Comparison of ENCODE assay signal across 8 cellular contexts in the genomic region with DNA sequence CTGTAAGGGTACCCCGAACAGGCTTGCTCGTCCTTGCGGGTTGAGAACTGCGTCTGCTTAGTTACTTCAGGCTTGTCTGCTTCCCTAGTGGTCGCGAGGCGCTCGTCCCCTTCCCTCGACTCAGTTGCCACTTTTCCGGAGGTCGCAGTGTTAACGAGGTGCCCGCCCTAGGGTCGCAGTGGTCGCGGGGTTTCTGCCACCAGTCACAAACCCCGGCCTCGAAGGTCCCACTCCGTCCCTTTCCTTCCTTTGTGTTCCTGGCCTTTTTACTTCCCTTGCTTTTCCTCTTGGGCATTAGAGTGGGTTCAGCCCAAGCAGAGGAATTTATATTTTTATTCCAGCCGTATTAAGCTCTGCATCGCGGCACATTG. TPM values are rescaled to one million over a fixed set of nuclear protein-coding genes. Genes with fewer than 3 reads are reported as not detected.
DNase-seq lines count a peak whose midpoint lies in the region; ATAC-seq and TF ChIP-seq lines count a peak whose summit lies in the region.

No MANE protein-coding gene starts in this region.

- H3K27ac ChIP-seq in WERI-Rb-1 (peak overlapping the region; percentile 100), right cardiac atrium (ENCODE audit: low read length) (peak overlapping the region; percentile 91), stomach smooth muscle (ENCODE audit: low read length) (peak overlapping the region; percentile 93)

- H3K4me1 ChIP-seq in right cardiac atrium (ENCODE audit: control insufficient read depth, insufficient read depth, low read length): no peaks in the 10 kb centered on the region
- peaks cover 22% of the 10 kb centered on the region for H3K4me1 ChIP-seq in stomach smooth muscle (ENCODE audit: control insufficient read depth, insufficient read depth, low read length)

- H3K9me3 ChIP-seq in WERI-Rb-1 (ENCODE audit: severe bottlenecking) (no peaks in the 10 kb centered on the region), right cardiac atrium (ENCODE audit: control insufficient read depth, low read length) (no peaks in the 10 kb centered on the region), stomach smooth muscle (ENCODE audit: control insufficient read depth in 2 of 2, low read length in 2 of 2) (no peaks in the 10 kb centered on the region)

- H3K27me3 ChIP-seq in WERI-Rb-1 (ENCODE audit: insufficient read depth, low read depth, severe bottlenecking) (no peaks in the 10 kb centered on the region), right cardiac atrium (ENCODE audit: control insufficient read depth, insufficient read depth) (no peaks in the 10 kb centered on the region), stomach smooth muscle (ENCODE audit: control insufficient read depth in 1 of 2, insufficient read depth in 2 of 2, low read length in 2 of 2) (no peaks in the 10 kb centered on the region)

- H3K36me3 ChIP-seq in WERI-Rb-1 (peaks cover 41% of the 10 kb centered on the region), stomach smooth muscle (ENCODE audit: control insufficient read depth in 2 of 2, insufficient read depth in 2 of 2, low read length in 2 of 2) (peaks cover 7 to 9% of the 10 kb centered on the region in 2 donors)

- H3K9ac ChIP-seq in stomach smooth muscle (ENCODE audit: low read length in 2 of 2): peak overlapping the region; percentile 97 to 98

- no peak for TF ChIP-seq CTCF in WERI-Rb-1 (IDR thresholded peaks at IDR 0.05; ENCODE audit: low read depth, low read length)

- no peak for ATAC-seq in right cardiac atrium

- H3K4me3 ChIP-seq in WERI-Rb-1 (ENCODE audit: low read depth, low read length) (peak overlapping the region; percentile 79), right cardiac atrium (ENCODE audit: low read length) (peak overlapping the region; percentile 95), stomach smooth muscle (ENCODE audit: low read length in 2 of 2) (peak overlapping the region; percentile 96 to 100)

- under 1% methylated on average over 22 of the region's 22 CpGs for WGBS in right cardiac atrium

- peak; percentile 40 for DNase-seq in NCI-H2171 treated with DMSO at 0.1 percent for 48 hours (lab: John Stamatoyannopoulos, UW)
- DNase-seq in NCI-H2171 (lab: John Stamatoyannopoulos, UW): no peak
- no peak for DNase-seq in WERI-Rb-1
- no peak for DNase-seq in right cardiac atrium
- no peak for DNase-seq in cerebellar cortex (ENCODE audit: low spot score)
- no peak for DNase-seq in NCI-H1930 (lab: John Stamatoyannopoulos, UW)
- DNase-seq in kidney glomerular epithelial cell (lab: John Stamatoyannopoulos, UW): no peak

- intact Hi-C loops in right cardiac atrium (cut with DNase I): loop anchor here in 3 of 4 donors (10.0 kb wide), 3 partner anchors 91 to 251 kb away; no protein-coding TSS in a partner anchor

RNA-seq across cellular contexts. Expression of a gene that starts 0.3 kb away (rescaled TPM):
- total RNA-seq in right cardiac atrium: 10 to 100 TPM; 31.3 to 36.1 (median 34.2) TPM
- polyA plus RNA-seq in right cardiac atrium: 16.3 TPM

RNA-seq across cellular contexts. Expression of a gene that starts 23.0 kb away (rescaled TPM):
- 100 to 1,000 TPM; 249 to 272 (median 257) TPM for total RNA-seq in right cardiac atrium
- polyA plus RNA-seq in right cardiac atrium: 99.1 TPM

RNA-seq across cellular contexts. Expression of a gene that starts 51.5 kb away (rescaled TPM):
- total RNA-seq in right cardiac atrium: 10 to 100 TPM; 11.7 to 22.3 (median 17.9) TPM
- 40.5 TPM for polyA plus RNA-seq in right cardiac atrium

RNA-seq across cellular contexts. Expression of a gene that starts 55.6 kb away (rescaled TPM):
- 10 to 100 TPM; 22.9 to 34.8 (median 26.9) TPM for total RNA-seq in right cardiac atrium
- 15.7 TPM for polyA plus RNA-seq in right cardiac atrium

RNA-seq across cellular contexts. Expression of a gene that starts 55.9 kb away (rescaled TPM):
- 100 to 1,000 TPM in 1 of 4 donors, 10 to 100 TPM in 3; 91.5 to 110 (median 99.6) TPM for total RNA-seq in right cardiac atrium
- 113 TPM for polyA plus RNA-seq in right cardiac atrium
